In the genomic region with DNA sequence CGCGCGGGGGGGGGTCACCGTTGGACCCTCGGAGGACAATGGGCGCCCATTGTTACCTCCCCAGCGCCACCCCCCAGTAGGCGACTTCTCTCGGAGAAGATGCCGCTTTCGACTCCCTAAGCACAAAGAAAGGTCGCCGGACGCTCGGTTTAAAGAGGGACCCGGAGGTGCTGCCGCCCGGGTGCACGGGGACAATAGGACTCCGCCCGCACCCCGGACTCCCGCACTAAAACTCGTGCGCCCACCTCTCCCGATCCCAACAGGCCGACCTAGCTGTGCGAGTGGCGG, we compare ENCODE assay signal across 8 cellular contexts. TPM values are rescaled to one million over a fixed set of nuclear protein-coding genes. Genes with fewer than 3 reads are reported as not detected.
A peak's percentile ranks its signal among the peaks of the same experiment; 100 is the strongest.
DNase-seq lines count a peak whose midpoint lies in the region; ATAC-seq lines count a peak whose summit lies in the region.

No MANE protein-coding gene starts in this region.

- peak overlapping the region; percentile 97 for H3K4me3 ChIP-seq in iPS DF 6.9 (ENCODE audit: low read length)

- peak; percentile 57 for DNase-seq in DMS153 treated with DMSO at 0.1 percent for 48 hours (lab: John Stamatoyannopoulos, UW; ENCODE audit: unreplicated experiment)
- DNase-seq in DMS153 (lab: John Stamatoyannopoulos, UW) = no peak
- no peak for DNase-seq in activated CD8-positive, alpha-beta T cell treated with anti-CD3 and anti-CD28 coated beads, Interleukin-2, amount 10 ng/mL, durations not matched to agents 7 days and 5 days
- no peak for DNase-seq in iPS DF 6.9 (ENCODE audit: low read depth, low spot score)
- no peak for DNase-seq in stimulated activated naive CD8-positive, alpha-beta T cell treated with anti-CD3 and anti-CD28 coated beads, Interleukin-15, Interleukin-2, amounts not matched to agents 100 U/mL and 50 U/mL, for 24 hours
- no peak for DNase-seq in left lobe of liver (ENCODE audit: low spot score)

- no peaks in the 10 kb centered on the region for H3K9me3 ChIP-seq in iPS DF 6.9 (ENCODE audit: control insufficient read depth, insufficient read depth, low read length)

- ATAC-seq in HG03095 (IDR thresholded peaks at IDR 0.05; ENCODE audit: unreplicated experiment) = peak; percentile 7
- no peak for ATAC-seq in activated CD8-positive, alpha-beta T cell treated with anti-CD3 and anti-CD28 coated beads, Interleukin-2, amount 10 ng/mL, durations not matched to agents 7 days and 5 days
- peak; percentile 5 for ATAC-seq in stimulated activated naive CD8-positive, alpha-beta T cell treated with anti-CD3 and anti-CD28 coated beads, Interleukin-15, Interleukin-2, amounts not matched to agents 100 U/mL and 50 U/mL, for 24 hours
- no peak for ATAC-seq in HG02798 (IDR thresholded peaks at IDR 0.05; ENCODE audit: poor library complexity, unreplicated experiment)
- ATAC-seq in left lobe of liver = no peak

- H3K36me3 ChIP-seq in iPS DF 6.9 (ENCODE audit: control insufficient read depth, insufficient read depth, low read length) = no peaks in the 10 kb centered on the region

- H3K9me3 Mint-ChIP-seq in activated CD8-positive, alpha-beta T cell treated with anti-CD3 and anti-CD28 coated beads, Interleukin-2, amount 10 ng/mL, durations not matched to agents 7 days and 5 days (ENCODE audit: insufficient read depth) = no peaks in the 10 kb centered on the region

- no peaks in the 10 kb centered on the region; the same call in 1 of the 2 replicates for H3K4me1 ChIP-seq in iPS DF 6.9 (ENCODE audit: control insufficient read depth, insufficient read depth, low read length)

- WGBS in iPS DF 6.9 (ENCODE audit: insufficient coverage, insufficient read length) = no CpG with 5 or more reads among the region's 29 CpGs

- CTCF ChIA-PET in activated CD8-positive, alpha-beta T cell treated with anti-CD3 and anti-CD28 coated beads, Interleukin-2, amount 10 ng/mL, durations not matched to agents 7 days and 5 days (lab: Charles Lee) = interaction anchor here (0.9 to 1.6 kb wide), 7 partner anchors 23 to 281 kb away, joined by 3 to 8 read pairs (median 4); no protein-coding TSS in a partner anchor

- peak overlapping the region; percentile 83 for H3K4me3 Mint-ChIP-seq in activated CD8-positive, alpha-beta T cell treated with anti-CD3 and anti-CD28 coated beads, Interleukin-2, amount 10 ng/mL, durations not matched to agents 7 days and 5 days

- peaks cover 31% of the 10 kb centered on the region for H3K36me3 Mint-ChIP-seq in activated CD8-positive, alpha-beta T cell treated with anti-CD3 and anti-CD28 coated beads, Interleukin-2, amount 10 ng/mL, durations not matched to agents 7 days and 5 days (ENCODE audit: low read depth)

- peaks cover 39% of the 10 kb centered on the region for H3K4me1 Mint-ChIP-seq in activated CD8-positive, alpha-beta T cell treated with anti-CD3 and anti-CD28 coated beads, Interleukin-2, amount 10 ng/mL, durations not matched to agents 7 days and 5 days (ENCODE audit: low read depth)

- no peaks in the 10 kb centered on the region for H3K27me3 Mint-ChIP-seq in activated CD8-positive, alpha-beta T cell treated with anti-CD3 and anti-CD28 coated beads, Interleukin-2, amount 10 ng/mL, durations not matched to agents 7 days and 5 days (ENCODE audit: low read depth)

- H3K27me3 ChIP-seq in iPS DF 6.9 (ENCODE audit: control insufficient read depth, insufficient read depth, low read length) = no peaks in the 10 kb centered on the region

- POLR2A ChIA-PET in activated CD8-positive, alpha-beta T cell treated with anti-CD3 and anti-CD28 coated beads, Interleukin-2, amount 10 ng/mL, durations not matched to agents 7 days and 5 days (lab: Charles Lee) = interaction anchor here (0.7 to 1.6 kb wide), 7 partner anchors 15 to 85 kb away, joined by 3 to 6 read pairs (median 3); no protein-coding TSS in a partner anchor

- peak overlapping the region; percentile 86 for H3K27ac Mint-ChIP-seq in activated CD8-positive, alpha-beta T cell treated with anti-CD3 and anti-CD28 coated beads, Interleukin-2, amount 10 ng/mL, durations not matched to agents 7 days and 5 days

- no peak overlapping the region for H3K27ac ChIP-seq in iPS DF 6.9 (ENCODE audit: low read length)

RNA-seq across cellular contexts. Expression of gene CDC42EP3, which starts 0.3 kb away (rescaled TPM):
- total RNA-seq in activated CD8-positive, alpha-beta T cell treated with anti-CD3 and anti-CD28 coated beads, Interleukin-2, amount 10 ng/mL, durations not matched to agents 7 days and 5 days = 10 to 100 TPM; 30.1 to 33.2 TPM
- 3.4 TPM for total RNA-seq in left lobe of liver

Comparison
In these comparisons a context has a peak if more than half of its experiments do, and no peak if none do; other contexts are left out.
1. ATAC-seq: peak in HG03095 (single experiment) and stimulated activated naive CD8-positive, alpha-beta T cell treated with anti-CD3 and anti-CD28 coated beads, Interleukin-15, Interleukin-2, amounts not matched to agents 100 U/mL and 50 U/mL, for 24 hours (single experiment); none in activated CD8-positive, alpha-beta T cell treated with anti-CD3 and anti-CD28 coated beads, Interleukin-2, amount 10 ng/mL, durations not matched to agents 7 days and 5 days (single experiment), HG02798 (single experiment) and left lobe of liver (single experiment).